In the genomic region with DNA sequence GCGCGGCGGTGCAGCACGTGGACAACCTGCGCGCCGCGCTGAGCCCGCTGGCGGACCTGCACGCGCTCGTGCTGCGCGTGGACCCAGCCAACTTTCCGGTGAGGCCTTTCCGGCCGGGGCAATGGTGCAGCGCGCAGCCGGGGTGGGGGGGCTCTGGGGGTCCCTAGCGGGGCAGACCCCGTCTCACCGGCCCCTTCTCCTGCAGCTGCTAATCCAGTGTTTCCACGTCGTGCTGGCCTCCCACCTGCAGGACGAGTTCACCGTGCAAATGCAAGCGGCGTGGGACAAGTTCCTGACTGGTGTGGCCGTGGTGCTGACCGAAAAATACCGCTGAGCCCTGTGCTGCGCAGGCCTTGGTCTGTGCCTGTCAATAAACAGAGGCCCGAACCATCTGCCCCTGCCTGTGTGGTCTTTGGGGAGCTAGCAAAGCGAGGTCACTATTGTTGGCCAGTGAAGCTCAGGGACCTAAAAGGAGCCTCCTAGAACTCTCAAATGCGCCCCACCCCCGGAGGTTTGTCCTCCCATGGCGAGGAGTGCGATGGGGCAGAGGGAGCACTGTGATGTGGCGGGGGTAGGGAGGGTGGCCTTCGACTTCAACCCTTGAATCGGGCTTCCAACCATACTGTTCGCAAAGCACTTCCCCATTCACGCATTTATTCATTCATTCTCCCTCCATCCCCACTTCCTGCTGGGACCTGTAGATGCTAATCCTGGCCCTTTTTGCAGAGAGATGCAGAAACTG, we compare ENCODE assay signal across 19 cellular contexts. TPM values are rescaled to one million over a fixed set of nuclear protein-coding genes. Genes with fewer than 3 reads are reported as not detected.
DNase-seq lines count a peak whose midpoint lies in the region; ATAC-seq and TF ChIP-seq lines count a peak whose summit lies in the region.
"Had no signal": no experiment of that assay in that cellular context is flagged by ENCODE, and none has a peak within 500 bp of the region (broad histone marks: within the 10 kb centered on the region; RNA-seq: fewer than 3 reads in every experiment).

No MANE protein-coding gene starts in this region.

- no peak overlapping the region for H2BK15ac ChIP-seq in IMR-90 (ENCODE audit: low read depth, low read length)

- H3K4me1 Mint-ChIP-seq in CD8-positive, alpha-beta memory T cell = peaks cover 0 to 14% (median 10%) of the 10 kb centered on the region in 3 donors
- peaks cover 5 to 9% of the 10 kb centered on the region in 2 donors for H3K4me1 Mint-ChIP-seq in effector memory CD8-positive, alpha-beta T cell (ENCODE audit: low read depth in 2 of 2)
- peaks cover 0 to 11% of the 10 kb centered on the region in 2 donors for H3K4me1 Mint-ChIP-seq in natural killer cell

- H3K9me3 ChIP-seq in CD8-positive, alpha-beta memory T cell (ENCODE audit: low read length) = no peaks in the 10 kb centered on the region
- no peaks in the 10 kb centered on the region; the same call in none of the 2 replicates for H3K9me3 ChIP-seq in IMR-90 (ENCODE audit: control insufficient read depth, insufficient read depth, low read length)
- H3K9me3 ChIP-seq: gastroesophageal sphincter had no signal

- intact Hi-C loops in IMR-90 (cut with micrococcal nuclease) = no loop called here
- intact Hi-C loops in natural killer cell (cut with micrococcal nuclease) = no loop called here

- no peaks in the 10 kb centered on the region for H3K36me3 ChIP-seq in CD8-positive, alpha-beta memory T cell (ENCODE audit: insufficient read depth, low read length)
- H3K36me3 ChIP-seq in IMR-90 (ENCODE audit: control insufficient read depth, insufficient read depth, low read length) = no peaks in the 10 kb centered on the region
- H3K36me3 ChIP-seq: gastroesophageal sphincter had no signal

- H3K27me3 ChIP-seq in CD8-positive, alpha-beta memory T cell (ENCODE audit: insufficient read depth, low read length, poor library complexity, severe bottlenecking) = peaks cover 30% of the 10 kb centered on the region
- H3K27me3 ChIP-seq in IMR-90 (ENCODE audit: control insufficient read depth, insufficient read depth, low read length) = peaks cover 58% of the 10 kb centered on the region

- H3K36me3 Mint-ChIP-seq in CD8-positive, alpha-beta memory T cell = no peaks in the 10 kb centered on the region
- peaks cover 6% of the 10 kb centered on the region for H3K36me3 Mint-ChIP-seq in effector memory CD8-positive, alpha-beta T cell (ENCODE audit: insufficient read depth)
- no peaks in the 10 kb centered on the region for H3K36me3 Mint-ChIP-seq in natural killer cell
- H3K36me3 Mint-ChIP-seq: activated naive CD4-positive, alpha-beta T cell treated with anti-CD3 and anti-CD28 coated beads, Interleukin-2, amount 50 U/mL, for 72 hours had no signal

- dilution Hi-C loops in IMR-90 (cut with HindIII; ENCODE audit: low sequenced_read_pairs, unreplicated experiment) = no loop called here

- no peak overlapping the region for H3K14ac ChIP-seq in IMR-90 (replicated peaks; ENCODE audit: low read depth, low read length)

- in situ Hi-C loops in IMR-90 (cut with MboI; ENCODE audit: low sequenced_read_pairs) = no loop called here

- H3K18ac ChIP-seq in IMR-90 (ENCODE audit: low read depth, low read length) = no peak overlapping the region

- no peak overlapping the region for H2AK5ac ChIP-seq in IMR-90 (ENCODE audit: low read depth, low read length)

- DNase-seq in CD8-positive, alpha-beta memory T cell = no peak
- DNase-seq in IMR-90 (no peak), natural killer cell (no peak), caudate nucleus (lab: John Stamatoyannopoulos, UW) (no peak), anterior cingulate cortex (lab: John Stamatoyannopoulos, UW) (no peak), Ammon's horn (ENCODE audit: low spot score) (no peak)
- DNase-seq in effector memory CD8-positive, alpha-beta T cell = no peak
- DNase-seq: activated CD4-positive, CD25-positive, alpha-beta regulatory T cell; EL; NCI-H2081; NCI-H748 treated with DMSO at 0.1 percent for 48 hours; SW 1271 had no signal

- TF ChIP-seq RAD21 in IMR-90 (IDR thresholded peaks at IDR 0.05; ENCODE audit: low read length) = no peak

- H3K9me3 Mint-ChIP-seq in CD8-positive, alpha-beta memory T cell = no peaks in the 10 kb centered on the region
- H3K9me3 Mint-ChIP-seq in effector memory CD8-positive, alpha-beta T cell = no peaks in the 10 kb centered on the region
- H3K9me3 Mint-ChIP-seq in natural killer cell = no peaks in the 10 kb centered on the region
- H3K9me3 Mint-ChIP-seq: activated naive CD4-positive, alpha-beta T cell treated with anti-CD3 and anti-CD28 coated beads, Interleukin-2, amount 50 U/mL, for 72 hours had no signal

- no peak overlapping the region for H3K27ac Mint-ChIP-seq in CD8-positive, alpha-beta memory T cell
- no peak overlapping the region for H3K27ac Mint-ChIP-seq in effector memory CD8-positive, alpha-beta T cell
- no peak overlapping the region for H3K27ac Mint-ChIP-seq in natural killer cell
- H3K27ac Mint-ChIP-seq: activated naive CD4-positive, alpha-beta T cell treated with anti-CD3 and anti-CD28 coated beads, Interleukin-2, amount 50 U/mL, for 72 hours had no signal

- no peak overlapping the region for H2AK9ac ChIP-seq in IMR-90 (replicated peaks; ENCODE audit: low read depth, low read length, poor library complexity)

- peaks cover 10% of the 10 kb centered on the region for H3K4me1 ChIP-seq in CD8-positive, alpha-beta memory T cell (ENCODE audit: insufficient read depth, low read length)
- no peaks in the 10 kb centered on the region; the same call in 1 of the 2 replicates for H3K4me1 ChIP-seq in IMR-90 (ENCODE audit: control insufficient read depth, insufficient read depth, low read length)

- no peak for TF ChIP-seq POLR2A in IMR-90 (IDR thresholded peaks at IDR 0.05; ENCODE audit: low read depth, low read length)

- H3K27ac ChIP-seq in CD8-positive, alpha-beta memory T cell (ENCODE audit: low read depth, low read length) = no peak overlapping the region
- H3K27ac ChIP-seq in IMR-90 (ENCODE audit: insufficient read depth, low read length) = no peak overlapping the region
- no peak overlapping the region for H3K27ac ChIP-seq in caudate nucleus (ENCODE audit: low read depth, low read length)
- H3K27ac ChIP-seq: gastroesophageal sphincter had no signal

- H3K4me3 Mint-ChIP-seq in CD8-positive, alpha-beta memory T cell = peak overlapping the region in 4 of 7 donors; percentile 8 to 63 (median 22)
- peak overlapping the region; percentile 33 to 65 for H3K4me3 Mint-ChIP-seq in effector memory CD8-positive, alpha-beta T cell
- peak overlapping the region; percentile 35 for H3K4me3 Mint-ChIP-seq in natural killer cell

- H3K4me3 ChIP-seq in CD8-positive, alpha-beta memory T cell (ENCODE audit: low read length) = no peak overlapping the region
- no peak overlapping the region for H3K4me3 ChIP-seq in IMR-90 (ENCODE audit: insufficient read depth, low read depth, low read length)

- peaks cover 5% of the 10 kb centered on the region for H4K20me1 ChIP-seq in IMR-90 (ENCODE audit: insufficient read depth, low read length)

- H3K56ac ChIP-seq in IMR-90 (ENCODE audit: extremely low read depth, insufficient read depth, low read length) = no peak overlapping the region

- no peak overlapping the region for H2BK5ac ChIP-seq in IMR-90 (ENCODE audit: low read depth, low read length, poor library complexity, severe bottlenecking)

- no peak overlapping the region for H2BK20ac ChIP-seq in IMR-90 (ENCODE audit: low read depth, low read length)

- H4K91ac ChIP-seq in IMR-90 (ENCODE audit: insufficient read depth, low read depth, low read length) = no peak overlapping the region

- H3K79me1 ChIP-seq in IMR-90 (ENCODE audit: low read depth in 1 of 2, low read length in 2 of 2) = no peaks in the 10 kb centered on the region

- no peak overlapping the region for H4K8ac ChIP-seq in IMR-90 (ENCODE audit: low read depth in 2 of 2, low read length in 2 of 2)

- H3K9me1 ChIP-seq in IMR-90 (ENCODE audit: insufficient read depth, low read length) = 0 out of 2 replicates have a peak, but pooled peaks cover 4% of the 10 kb centered on the region

- H2AFZ ChIP-seq in IMR-90 (replicated peaks; ENCODE audit: low read length, poor library complexity) = peak overlapping the region; percentile 43

- no peak overlapping the region for H3K4ac ChIP-seq in IMR-90 (ENCODE audit: low read depth, low read length)

- H4K5ac ChIP-seq in IMR-90 (ENCODE audit: low read depth, low read length) = no peak overlapping the region

- POLR2A ChIA-PET in CD8-positive, alpha-beta memory T cell (lab: Charles Lee) = interaction anchor here (0.5 kb wide), 1 partner anchor 8 kb away, joined by 3 read pairs; no protein-coding TSS in a partner anchor
- POLR2A ChIA-PET in IMR-90 (lab: Charles Lee; ENCODE audit: unreplicated experiment) = interaction anchor here (0.6 kb wide), 1 partner anchor 8 kb away, joined by 12 read pairs; no protein-coding TSS in a partner anchor

- no TSS peak for BruUV-seq in IMR-90 (replicated peaks; lab: Mats Ljungman, UMichigan)

- CTCF ChIA-PET in CD8-positive, alpha-beta memory T cell (lab: Charles Lee) = interaction anchor here (1.4 kb wide), 1 partner anchor 15 kb away, joined by 4 read pairs; no protein-coding TSS in a partner anchor
- CTCF ChIA-PET in IMR-90 (lab: Yijun Ruan, JAX) = interaction anchor here (2.3 kb wide), 1 partner anchor 60 kb away, joined by 8 read pairs; no protein-coding TSS in a partner anchor

- 5% methylated on average over 28 of the region's 45 CpGs; no CpG with 5 or more reads in 1 of the 2 experiments for WGBS in IMR-90 (ENCODE audit: extremely low coverage in 2 of 2, insufficient read length in 1 of 2), 2 experiments

- H3K23ac ChIP-seq in IMR-90 (ENCODE audit: low read depth, low read length) = no peak overlapping the region

- no peak overlapping the region for H3K9ac ChIP-seq in IMR-90 (ENCODE audit: low read depth, low read length)

- peaks cover 29 to 56% of the 10 kb centered on the region in 2 donors for H3K27me3 Mint-ChIP-seq in CD8-positive, alpha-beta memory T cell
- H3K27me3 Mint-ChIP-seq in effector memory CD8-positive, alpha-beta T cell = peaks cover 43 to 77% of the 10 kb centered on the region in 2 donors
- peaks cover 7 to 36% of the 10 kb centered on the region in 2 donors for H3K27me3 Mint-ChIP-seq in natural killer cell (ENCODE audit: low read depth in 2 of 2)

- TF ChIP-seq CTCF in IMR-90 (conservative IDR thresholded peaks at IDR 0.05; ENCODE audit: low read depth, low read length) (no peak), natural killer cell (IDR thresholded peaks at IDR 0.05) (no peak)

- ATAC-seq in IMR-90 (ENCODE audit: low read depth) (no peak), natural killer cell (peak in 2 of 3 donors; percentile 30 to 50)
- ATAC-seq in effector memory CD8-positive, alpha-beta T cell (replicated peaks) = peak; percentile 43
- ATAC-seq: gastroesophageal sphincter had no signal

- no peak overlapping the region for H2BK120ac ChIP-seq in IMR-90 (ENCODE audit: low read depth, low read length)

- H3K4me2 ChIP-seq in IMR-90 (ENCODE audit: low read depth, low read length) = no peak overlapping the region

RNA-seq across cellular contexts. Expression of a gene that starts 0.8 kb away (rescaled TPM):
- not detected for total RNA-seq in CD8-positive, alpha-beta memory T cell
- polyA plus RNA-seq in CD8-positive, alpha-beta memory T cell = not detected
- total RNA-seq in IMR-90 (2012; rRNA removed) = not detected in 2 replicates
- not detected in 2 replicates for polyA plus RNA-seq in IMR-90 (2012; rRNA removed)
- polyA plus RNA-seq in IMR-90 (2012; cell fraction: cytosol; rRNA removed) = not detected in 2 replicates
- polyA plus RNA-seq in IMR-90 (2012; cell fraction: nucleus; rRNA removed; ENCODE audit: low replicate concordance) = not detected in 2 replicates
- not detected for total RNA-seq in natural killer cell
- total RNA-seq: activated naive CD4-positive, alpha-beta T cell treated with anti-CD3 and anti-CD28 coated beads, Interleukin-2, amount 50 U/mL, for 72 hours; endothelial cell of umbilical vein; RPMI7951 had no signal
- polyA plus RNA-seq: endothelial cell of umbilical vein, keratinocyte had no signal

RNA-seq across cellular contexts. Expression of a gene that starts 6.1 kb away (rescaled TPM):
- total RNA-seq in CD8-positive, alpha-beta memory T cell = not detected
- 5.8 TPM for polyA plus RNA-seq in CD8-positive, alpha-beta memory T cell
- not detected in 2 replicates for total RNA-seq in IMR-90 (2012; rRNA removed)
- not detected in 2 replicates for polyA plus RNA-seq in IMR-90 (2012; rRNA removed)
- polyA plus RNA-seq in IMR-90 (2012; cell fraction: cytosol; rRNA removed) = 0.39 TPM in 1 of 2 replicates, not detected in the other
- polyA plus RNA-seq in IMR-90 (2012; cell fraction: nucleus; rRNA removed; ENCODE audit: low replicate concordance) = 0.54 TPM in 1 of 2 replicates, not detected in the other
- total RNA-seq in natural killer cell = 1 to 10 TPM in 2 of 3 donors, not detected in 1; 3.2 to 9.9 TPM
- total RNA-seq: activated naive CD4-positive, alpha-beta T cell treated with anti-CD3 and anti-CD28 coated beads, Interleukin-2, amount 50 U/mL, for 72 hours; endothelial cell of umbilical vein; RPMI7951 had no signal
- polyA plus RNA-seq: endothelial cell of umbilical vein, keratinocyte had no signal

RNA-seq across cellular contexts. Expression of a gene that starts 9.9 kb away (rescaled TPM):
- total RNA-seq in CD8-positive, alpha-beta memory T cell = not detected
- polyA plus RNA-seq in CD8-positive, alpha-beta memory T cell = 1.6 TPM
- not detected in 2 replicates for total RNA-seq in IMR-90 (2012; rRNA removed)
- polyA plus RNA-seq in IMR-90 (2012; rRNA removed) = 0.21 TPM in 1 of 2 replicates, not detected in the other
- 1.2 TPM in 1 of 2 replicates, not detected in the other for polyA plus RNA-seq in IMR-90 (2012; cell fraction: cytosol; rRNA removed)
- polyA plus RNA-seq in IMR-90 (2012; cell fraction: nucleus; rRNA removed; ENCODE audit: low replicate concordance) = not detected in 2 replicates
- 10 to 100 TPM in 1 of 3 donors, not detected in 2; 16.9 TPM for total RNA-seq in natural killer cell
- total RNA-seq: activated naive CD4-positive, alpha-beta T cell treated with anti-CD3 and anti-CD28 coated beads, Interleukin-2, amount 50 U/mL, for 72 hours; endothelial cell of umbilical vein; RPMI7951 had no signal
- polyA plus RNA-seq: endothelial cell of umbilical vein had no signal

RNA-seq across cellular contexts. Expression of a gene that starts 13.7 kb away (rescaled TPM):
- not detected for total RNA-seq in CD8-positive, alpha-beta memory T cell
- polyA plus RNA-seq in CD8-positive, alpha-beta memory T cell = 0.72 TPM
- total RNA-seq in IMR-90 (2012; rRNA removed) (not detected in 2 replicates), natural killer cell (1 to 10 TPM in 2 of 3 donors, not detected in 1; 1.0 to 2.0 TPM)
- 0.92 and 1.7 TPM in 2 replicates for polyA plus RNA-seq in IMR-90 (2012; rRNA removed)
- 0.69 and 2.5 TPM in 2 replicates for polyA plus RNA-seq in IMR-90 (2012; cell fraction: cytosol; rRNA removed)
- 0.24 and 1.3 TPM in 2 replicates for polyA plus RNA-seq in IMR-90 (2012; cell fraction: nucleus; rRNA removed; ENCODE audit: low replicate concordance)
- total RNA-seq: endothelial cell of umbilical vein, gastroesophageal sphincter, RPMI7951, subcutaneous adipose tissue had no signal

RNA-seq across cellular contexts. Expression of a gene that starts 14.1 kb away (rescaled TPM):
- total RNA-seq in CD8-positive, alpha-beta memory T cell = not detected
- polyA plus RNA-seq in CD8-positive, alpha-beta memory T cell = not detected
- total RNA-seq in IMR-90 (2012; rRNA removed) (not detected in 2 replicates), natural killer cell (not detected)
- not detected in 2 replicates for polyA plus RNA-seq in IMR-90 (2012; rRNA removed)
- not detected in 2 replicates for polyA plus RNA-seq in IMR-90 (2012; cell fraction: cytosol; rRNA removed)
- not detected in 2 replicates for polyA plus RNA-seq in IMR-90 (2012; cell fraction: nucleus; rRNA removed; ENCODE audit: low replicate concordance)
- total RNA-seq: activated naive CD4-positive, alpha-beta T cell treated with anti-CD3 and anti-CD28 coated beads, Interleukin-2, amount 50 U/mL, for 72 hours; endothelial cell of umbilical vein; gastroesophageal sphincter; posterior vena cava; RPMI7951 had no signal
- polyA plus RNA-seq: endothelial cell of umbilical vein, keratinocyte had no signal
